Comparison of ENCODE assay signal across 25 cellular contexts in genomic region chr3:134810052-134810435, GRCh38. TPM values are rescaled to one million over a fixed set of nuclear protein-coding genes. Genes with fewer than 3 reads are reported as not detected.
DNase-seq lines count a peak whose midpoint lies in the region; ATAC-seq lines count a peak whose summit lies in the region.
"Had no signal": no experiment of that assay in that cellular context is flagged by ENCODE, and none has a peak within 500 bp of the region (broad histone marks: within the 10 kb centered on the region; RNA-seq: fewer than 3 reads in every experiment).

No MANE protein-coding gene starts in this region.

- no peaks in the 10 kb centered on the region for H3K9me2 ChIP-seq in GM23248 (ENCODE audit: insufficient read depth)

- H3K27me3 ChIP-seq in H7 (ENCODE audit: control insufficient read depth, insufficient read depth, low read length) (no peaks in the 10 kb centered on the region), iPS-20b (ENCODE audit: insufficient read depth, low read length) (no peaks in the 10 kb centered on the region), GM23248 (replicated peaks; ENCODE audit: insufficient read depth) (no peaks in the 10 kb centered on the region)
- H3K27me3 ChIP-seq: Peyer's patch, spleen, upper lobe of left lung had no signal

- H3K27ac ChIP-seq in iPS-20b (ENCODE audit: low read length) (no peak overlapping the region), GM23248 (no peak overlapping the region)
- H3K27ac ChIP-seq: Peyer's patch, SJSA1, spleen, upper lobe of left lung had no signal

- no peaks in the 10 kb centered on the region for H3K79me2 ChIP-seq in GM23248 (ENCODE audit: insufficient read depth)

- 74 to 75% methylated on average over 2 of the region's 2 CpGs for WGBS in GM23248 (ENCODE audit: low coverage in 1 of 2, low lambda C conversion rate in 2 of 2, missing lambda C conversion rate in 2 of 2), 2 experiments

- no peaks in the 10 kb centered on the region for H3F3A ChIP-seq in GM23248 (ENCODE audit: insufficient read depth)

- H3K4me3 ChIP-seq in H7 (ENCODE audit: insufficient read depth, low read depth, low read length): no peak overlapping the region
- H3K4me3 ChIP-seq in iPS-20b (ENCODE audit: low read length): peak overlapping the region; percentile 16; the same call in 1 of the 2 replicates
- no peak overlapping the region for H3K4me3 ChIP-seq in GM23248
- H3K4me3 ChIP-seq: Peyer's patch, SJSA1, spleen, upper lobe of left lung had no signal

- H3K4me1 ChIP-seq in iPS-20b (ENCODE audit: insufficient read depth, low read length) (peaks cover 30% of the 10 kb centered on the region), GM23248 (ENCODE audit: insufficient read depth) (no peaks in the 10 kb centered on the region)
- H3K4me1 ChIP-seq: Peyer's patch, SJSA1, spleen, upper lobe of left lung had no signal

- H3K9ac ChIP-seq in iPS-20b (ENCODE audit: low read depth, low read length) (no peak overlapping the region), GM23248 (no peak overlapping the region)

- in situ Hi-C loops in GM23248 (cut with MboI): no loop called here

- ATAC-seq in HG03565 (IDR thresholded peaks at IDR 0.05; ENCODE audit: unreplicated experiment): peak; percentile 50
- no peak for ATAC-seq in GM19467 (IDR thresholded peaks at IDR 0.05; ENCODE audit: unreplicated experiment)
- ATAC-seq: activated T-cell treated with anti-CD3 and anti-CD28 coated beads, Interleukin-2, amount 50 U/mL, for 72 hours; naive thymus-derived CD4-positive, alpha-beta T cell; stimulated activated naive CD8-positive, alpha-beta T cell treated with anti-CD3 and anti-CD28 coated beads, Interleukin-15, amount 100 ng/mL, for 72 hours; T-helper 17 cell had no signal

- no peak overlapping the region for H2AFZ ChIP-seq in GM23248

- H4K20me1 ChIP-seq in GM23248 (ENCODE audit: insufficient read depth): no peaks in the 10 kb centered on the region

- no peaks in the 10 kb centered on the region for H3K9me3 ChIP-seq in iPS-20b (ENCODE audit: insufficient read depth, low read depth, low read length)
- H3K9me3 ChIP-seq in GM23248 (ENCODE audit: low read depth): no peaks in the 10 kb centered on the region
- H3K9me3 ChIP-seq: Peyer's patch, SJSA1, spleen, upper lobe of left lung had no signal

- no peaks in the 10 kb centered on the region for H3K36me3 ChIP-seq in H7 (replicated peaks; ENCODE audit: control insufficient read depth, insufficient read depth, low read length)
- H3K36me3 ChIP-seq in iPS-20b (ENCODE audit: insufficient read depth, low read depth, low read length): no peaks in the 10 kb centered on the region
- H3K36me3 ChIP-seq in GM23248 (ENCODE audit: low read depth): no peaks in the 10 kb centered on the region
- H3K36me3 ChIP-seq: Peyer's patch, SJSA1, spleen, upper lobe of left lung had no signal

- peak; percentile 64 for DNase-seq in ELF-1 (ENCODE audit: low read depth, low spot score)
- DNase-seq in H7: peak; percentile 19
- DNase-seq in GM23248: no peak
- no peak for DNase-seq in GF-D8 (lab: John Stamatoyannopoulos, UW)
- DNase-seq in NCI-H187 (lab: John Stamatoyannopoulos, UW): no peak
- DNase-seq: 8988T; activated CD4-positive, alpha-beta T cell treated with anti-CD3 and anti-CD28 coated beads for 4 hours; activated naive CD4-positive, alpha-beta T cell treated with anti-CD3 and anti-CD28 coated beads for 36 hours; activated T-cell treated with anti-CD3 and anti-CD28 coated beads, Interleukin-2, amount 50 U/mL, for 72 hours; mesenchymal stem cell; naive thymus-derived CD4-positive, alpha-beta T cell; NCI-H2107; NCI-H510A; NK-92 treated with Interleukin-12 subunit alpha and Interleukin-12 subunit beta, amount 100 ng/mL, for 24 hours; retina; spleen; stimulated activated CD4-positive, alpha-beta T cell treated with anti-CD3 and anti-CD28 coated beads, Interleukin-4, amount 100 ng/mL, for 24 hours; stimulated activated naive CD8-positive, alpha-beta T cell treated with anti-CD3 and anti-CD28 coated beads, Interleukin-15, amount 100 ng/mL, for 72 hours; T-helper 17 cell; upper lobe of left lung had no signal

- no peak overlapping the region for H3K4me2 ChIP-seq in GM23248 (ENCODE audit: unreplicated experiment)

RNA-seq across cellular contexts. Expression of gene EPHB1, which starts 15.0 kb away (rescaled TPM):
- 0.48 and 3.3 TPM in 2 replicates for total RNA-seq in H7 (2014; rRNA removed; shearing (Covaris generic))
- 0.43 and 1.6 TPM in 2 replicates for total RNA-seq in GM23248 (2014; rRNA removed; shearing (Covaris generic))
- polyA plus RNA-seq in GM23248 (2016; fragmentation: Nextera tagmentation; extraction: Ambion mirVana): 0.81 and 1.1 TPM in 2 replicates
- total RNA-seq: SJSA1 had no signal
- polyA plus RNA-seq: naive thymus-derived CD4-positive, alpha-beta T cell had no signal

Comparison
In these comparisons a context has a peak if more than half of its experiments do, and no peak if none do; other contexts are left out.
1. DNase-seq: peak in ELF-1 (single experiment) and H7 (single experiment); none in GM23248 (single experiment), GF-D8 (single experiment) and NCI-H187 (0 of 2).